In the genomic region with DNA sequence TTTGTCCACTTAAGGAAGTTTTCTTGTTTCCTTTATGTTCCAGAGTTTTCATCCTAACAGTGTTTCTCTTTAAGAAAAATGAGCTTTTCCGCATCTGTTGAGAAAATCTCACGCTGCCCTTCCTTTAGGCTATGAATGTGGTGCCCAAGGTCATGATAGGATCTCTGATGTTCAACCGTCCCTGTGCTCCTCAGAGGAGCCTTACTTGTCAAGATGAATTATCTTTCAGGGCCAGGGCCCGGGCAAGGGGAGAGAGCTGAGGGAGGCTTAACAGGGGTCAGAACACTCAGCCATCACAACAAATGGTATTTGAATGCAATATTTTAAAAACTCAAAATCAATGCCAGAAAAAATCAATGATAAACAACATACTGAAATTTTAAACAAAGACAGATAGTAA, we compare ENCODE assay signal across 7 cellular contexts. TPM values are rescaled to one million over a fixed set of nuclear protein-coding genes. Genes with fewer than 3 reads are reported as not detected.
"Had no signal": no experiment of that assay in that cellular context is flagged by ENCODE, and none has a peak within 500 bp of the region (broad histone marks: within the 10 kb centered on the region; RNA-seq: fewer than 3 reads in every experiment).

No MANE protein-coding gene starts in this region.

- DNase-seq: GM23248, GOT3, H7, HFFc6 had no signal

- H3K4me3 ChIP-seq: GM23248, HAP-1 had no signal

- H3K27ac ChIP-seq: GM23248, HL-60 had no signal

- H3K9me3 Mint-ChIP-seq: HFFc6, IgD-negative memory B cell had no signal

- H3K9me3 ChIP-seq: HAP-1 had no signal

- H3K27ac Mint-ChIP-seq: HFFc6, IgD-negative memory B cell had no signal

- H3K4me3 Mint-ChIP-seq: HFFc6 had no signal

- H3K36me3 ChIP-seq: HAP-1 had no signal

- H3K36me3 Mint-ChIP-seq: IgD-negative memory B cell had no signal

RNA-seq across cellular contexts. Expression of a gene that starts 44.1 kb away (rescaled TPM):
- total RNA-seq: GM23248 had no signal
